In the genomic region with DNA sequence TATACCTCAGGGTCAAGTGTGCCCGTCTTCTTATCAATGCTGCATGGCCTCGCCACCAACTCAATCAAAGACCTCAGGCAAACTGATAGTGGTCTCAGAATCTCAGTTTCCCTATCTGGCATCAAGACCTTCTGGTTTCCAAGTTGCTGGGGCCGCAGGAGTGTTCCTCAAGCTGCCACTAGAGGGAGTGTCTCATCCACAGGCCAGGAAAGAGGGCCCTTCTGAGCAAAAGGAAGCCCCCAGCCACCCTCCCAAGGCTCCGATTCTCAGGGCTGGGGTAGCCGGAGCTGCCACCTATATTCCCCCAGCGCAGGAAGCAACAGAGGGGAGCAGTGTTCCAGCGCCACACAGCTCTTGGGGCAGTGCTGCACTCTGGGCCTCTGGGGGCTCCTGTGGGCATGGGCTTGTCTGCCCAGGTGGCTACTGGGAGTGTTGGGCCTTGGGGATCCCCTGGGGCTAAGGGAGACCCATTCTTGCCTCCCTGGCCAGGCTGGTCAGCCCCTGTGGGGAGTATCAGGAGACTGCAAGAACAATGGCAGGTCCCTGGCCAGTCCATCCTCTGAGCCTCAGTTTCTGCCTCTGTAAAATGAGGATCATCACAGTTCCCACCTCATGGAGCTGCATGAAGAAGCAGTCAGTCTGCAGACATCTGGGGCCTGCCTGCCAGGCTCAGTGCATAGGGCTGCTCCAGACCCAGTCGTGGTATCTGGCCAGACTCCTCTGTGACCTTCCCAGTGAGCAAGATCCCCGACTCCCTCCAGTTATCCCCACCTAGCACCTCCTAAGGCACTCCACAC, we compare ENCODE assay signal across 8 cellular contexts. TPM values are rescaled to one million over a fixed set of nuclear protein-coding genes. Genes with fewer than 3 reads are reported as not detected.
DNase-seq lines count a peak whose midpoint lies in the region; ATAC-seq, FAIRE-seq and TF ChIP-seq lines count a peak whose summit lies in the region.

No MANE protein-coding gene starts in this region.

- no peaks in the 10 kb centered on the region for H3K9me3 ChIP-seq in CD8-positive, alpha-beta T cell (ENCODE audit: low read length)
- H3K9me3 ChIP-seq in astrocyte (ENCODE audit: insufficient read depth, low read depth, low read length): no peaks in the 10 kb centered on the region
- H3K9me3 ChIP-seq in iPS DF 6.9 (ENCODE audit: control insufficient read depth, insufficient read depth, low read length): no peaks in the 10 kb centered on the region

- DNase-seq in CD8-positive, alpha-beta T cell: peak; percentile 29 to 71 (median 48)
- DNase-seq in T-helper 2 cell (peak in 4 of 5 experiments; percentile 21 to 49 (median 34)), astrocyte (ENCODE audit: low read depth) (no peak), iPS DF 6.9 (ENCODE audit: low read depth, low spot score) (peak; percentile 54), NCI-H446 treated with DMSO at 0.1 percent for 48 hours (lab: John Stamatoyannopoulos, UW) (no peak)
- peak; percentile 42 for DNase-seq in stimulated activated CD4-positive, alpha-beta T cell treated with anti-CD3 and anti-CD28 coated beads, Interleukin-1b, Interleukin-23, amount 100 ng/mL, for 48 hours

- no peak overlapping the region for H3K4me3 ChIP-seq in CD8-positive, alpha-beta T cell (ENCODE audit: low read depth, low read length)
- H3K4me3 ChIP-seq in astrocyte (ENCODE audit: insufficient read depth, low read depth, low read length): no peak overlapping the region
- no peak overlapping the region for H3K4me3 ChIP-seq in iPS DF 6.9 (ENCODE audit: low read length)

- H3K4me1 ChIP-seq in CD8-positive, alpha-beta T cell (ENCODE audit: insufficient read depth, low read length): no peaks in the 10 kb centered on the region
- H3K4me1 ChIP-seq in astrocyte (ENCODE audit: insufficient read depth, low read length): no peaks in the 10 kb centered on the region
- no peaks in the 10 kb centered on the region; the same call in 1 of the 2 replicates for H3K4me1 ChIP-seq in iPS DF 6.9 (ENCODE audit: control insufficient read depth, insufficient read depth, low read length)

- no peak overlapping the region for H3K4me2 ChIP-seq in astrocyte (ENCODE audit: low read length)

- no peaks in the 10 kb centered on the region for H4K20me1 ChIP-seq in astrocyte (ENCODE audit: insufficient read depth, low read length)

- CTCF ChIA-PET in CD8-positive, alpha-beta T cell (lab: Charles Lee): interaction anchor here (0.6 to 10.2 kb wide), 13 partner anchors 10 to 778 kb away, joined by 3 to 139 read pairs (median 3); no protein-coding TSS in a partner anchor

- intact Hi-C loops in CD8-positive, alpha-beta T cell (cut with DNase I, micrococcal nuclease): loop anchor here (1.0 to 5.0 kb wide), 4 partner anchors 178 to 395 kb away; no protein-coding TSS in a partner anchor

- peak; percentile 80 for TF ChIP-seq CTCF in CD8-positive, alpha-beta T cell (IDR thresholded peaks at IDR 0.05)
- peak; percentile 88 for TF ChIP-seq CTCF in astrocyte (IDR thresholded peaks at IDR 0.05; ENCODE audit: insufficient read depth, low read depth, low read length)

- peaks cover 6% of the 10 kb centered on the region for H3K27me3 Mint-ChIP-seq in CD8-positive, alpha-beta T cell (ENCODE audit: low read depth)
- H3K27me3 Mint-ChIP-seq in astrocyte (ENCODE audit: low read depth, unreplicated experiment): peaks cover 70% of the 10 kb centered on the region

- no peaks in the 10 kb centered on the region for H3K4me1 Mint-ChIP-seq in CD8-positive, alpha-beta T cell (ENCODE audit: low read depth)
- no peaks in the 10 kb centered on the region for H3K4me1 Mint-ChIP-seq in astrocyte (ENCODE audit: low read depth, unreplicated experiment)

- no peak for FAIRE-seq in astrocyte (lab: Jason Lieb, UNC)

- no peak overlapping the region for H2AFZ ChIP-seq in astrocyte (ENCODE audit: low read depth, low read length)

- peak; percentile 52 for ATAC-seq in CD8-positive, alpha-beta T cell
- ATAC-seq in HG02642 (IDR thresholded peaks at IDR 0.05; ENCODE audit: poor library complexity, unreplicated experiment) (peak; percentile 45), GM18502 (IDR thresholded peaks at IDR 0.05; ENCODE audit: poor library complexity, unreplicated experiment) (no peak)

- H3K9ac ChIP-seq in astrocyte (ENCODE audit: low read length): no peak overlapping the region

- no CpG with 5 or more reads among the region's 9 CpGs for WGBS in iPS DF 6.9 (ENCODE audit: insufficient coverage, insufficient read length)

- no peaks in the 10 kb centered on the region for H3K27me3 ChIP-seq in CD8-positive, alpha-beta T cell (ENCODE audit: insufficient read depth, low read length)
- H3K27me3 ChIP-seq in astrocyte (ENCODE audit: insufficient read depth, low read length): no peaks in the 10 kb centered on the region
- no peaks in the 10 kb centered on the region for H3K27me3 ChIP-seq in iPS DF 6.9 (ENCODE audit: control insufficient read depth, insufficient read depth, low read length)

- no peak overlapping the region for H3K4me3 Mint-ChIP-seq in CD8-positive, alpha-beta T cell
- H3K4me3 Mint-ChIP-seq in astrocyte (ENCODE audit: unreplicated experiment): no peak overlapping the region

- H3K36me3 Mint-ChIP-seq in CD8-positive, alpha-beta T cell: no peaks in the 10 kb centered on the region
- no peaks in the 10 kb centered on the region for H3K36me3 Mint-ChIP-seq in astrocyte (ENCODE audit: low read depth, unreplicated experiment)

- POLR2A ChIA-PET in CD8-positive, alpha-beta T cell (lab: Charles Lee): interaction anchor here (1.4 kb wide), 1 partner anchor 391 kb away, joined by 4 read pairs; no protein-coding TSS in a partner anchor

- no peak overlapping the region for H3K27ac Mint-ChIP-seq in CD8-positive, alpha-beta T cell
- peak overlapping the region; percentile 7 for H3K27ac Mint-ChIP-seq in astrocyte (ENCODE audit: unreplicated experiment)

- H3K9me3 Mint-ChIP-seq in CD8-positive, alpha-beta T cell: no peaks in the 10 kb centered on the region
- no peaks in the 10 kb centered on the region for H3K9me3 Mint-ChIP-seq in astrocyte (ENCODE audit: unreplicated experiment)

- no peaks in the 10 kb centered on the region for H3K79me2 ChIP-seq in astrocyte (ENCODE audit: insufficient read depth, low read length)

- no peak overlapping the region for H3K27ac ChIP-seq in CD8-positive, alpha-beta T cell (ENCODE audit: low read depth, low read length)
- H3K27ac ChIP-seq in astrocyte (ENCODE audit: low read depth, low read length) (no peak overlapping the region), iPS DF 6.9 (ENCODE audit: low read length) (no peak overlapping the region)

- no peaks in the 10 kb centered on the region for H3K36me3 ChIP-seq in CD8-positive, alpha-beta T cell (ENCODE audit: insufficient read depth, low read length)
- H3K36me3 ChIP-seq in astrocyte (ENCODE audit: insufficient read depth, low read length): no peaks in the 10 kb centered on the region
- H3K36me3 ChIP-seq in iPS DF 6.9 (ENCODE audit: control insufficient read depth, insufficient read depth, low read length): no peaks in the 10 kb centered on the region

RNA-seq across cellular contexts. Expression of gene SEC13, which starts 23.4 kb away (rescaled TPM):
- total RNA-seq in CD8-positive, alpha-beta T cell: 10 to 100 TPM; 92.0 to 92.2 TPM
- 233 and 245 TPM in 2 replicates for total RNA-seq in astrocyte

RNA-seq across cellular contexts. Expression of gene GHRL, which starts 51.6 kb away (rescaled TPM):
- under 1 TPM in 1 of 2 experiments, not detected in 1; 0.92 TPM for total RNA-seq in CD8-positive, alpha-beta T cell
- not detected in 2 replicates for total RNA-seq in astrocyte

Comparison
In these comparisons a context has a peak if more than half of its experiments do, and no peak if none do; other contexts are left out.
1. DNase-seq: peak in CD8-positive, alpha-beta T cell (7 of 7), T-helper 2 cell (4 of 5), iPS DF 6.9 (single experiment) and stimulated activated CD4-positive, alpha-beta T cell treated with anti-CD3 and anti-CD28 coated beads, Interleukin-1b, Interleukin-23, amount 100 ng/mL, for 48 hours (single experiment); none in astrocyte (single experiment) and NCI-H446 treated with DMSO at 0.1 percent for 48 hours (single experiment).